ENCODE assay signal across 30 cellular contexts in genomic region chr13:29482504-29482903, GRCh38.
"Had no signal": no experiment of that assay in that cellular context is flagged by ENCODE, and none has a peak within 500 bp of the region (broad histone marks: within the 10 kb centered on the region; RNA-seq: fewer than 3 reads in every experiment).

No MANE protein-coding gene starts in this region.

- H3K4me3 ChIP-seq: ascending aorta, breast epithelium, cardiac muscle cell, colonic mucosa, esophagus muscularis mucosa, gastrocnemius medialis, heart left ventricle had no signal

- H3K36me3 ChIP-seq: breast epithelium, cardiac muscle cell, colonic mucosa, gastrocnemius medialis had no signal

- H3K27me3 ChIP-seq: ascending aorta, breast epithelium, cardiac muscle cell, colonic mucosa, gastrocnemius medialis, heart left ventricle had no signal

- H3K4me1 ChIP-seq: ascending aorta, breast epithelium, colonic mucosa, esophagus muscularis mucosa, foreskin keratinocyte, gastrocnemius medialis had no signal

- ATAC-seq: activated CD4-positive, alpha-beta T cell treated with anti-CD3 and anti-CD28 coated beads for 36 hours; activated naive CD4-positive, alpha-beta T cell treated with anti-CD3 and anti-CD28 coated beads, Interleukin-2, amount 50 U/mL, for 72 hours; activated T-cell treated with anti-CD3 and anti-CD28 coated beads, Interleukin-2, amount 50 U/mL, for 72 hours; foreskin keratinocyte; gastrocnemius medialis; T-helper 17 cell had no signal

- H3K9me3 ChIP-seq: ascending aorta, breast epithelium, colonic mucosa, esophagus muscularis mucosa, gastrocnemius medialis, heart left ventricle had no signal

- DNase-seq: activated CD4-positive, alpha-beta memory T cell treated with anti-CD3 and anti-CD28 coated beads, Interleukin-2, amount 10 ng/mL, durations not matched to agents 7 days and 5 days; activated CD4-positive, alpha-beta T cell treated with anti-CD3 and anti-CD28 coated beads for 36 hours; activated CD4-positive, alpha-beta T cell treated with anti-CD3 and anti-CD28 coated beads, Interleukin-2, amount 10 ng/mL, durations not matched to agents 7 days and 5 days; activated CD4-positive, alpha-beta T cell treated with anti-CD3 and anti-CD28 coated beads, Interleukin-2, amount 50 U/mL, for 4 hours; activated CD4-positive, CD25-positive, alpha-beta regulatory T cell; activated CD4-positive, CD25-positive, alpha-beta regulatory T cell treated with anti-CD3 and anti-CD28 coated beads, Interleukin-2, amount 50 U/mL, for 72 hours; activated CD8-positive, alpha-beta memory T cell treated with anti-CD3 and anti-CD28 coated beads, Interleukin-2, amount 50 U/mL, for 48 hours; activated gamma-delta T cell; activated naive CD4-positive, alpha-beta T cell; activated naive CD4-positive, alpha-beta T cell treated with anti-CD3 and anti-CD28 coated beads, Interleukin-2, amount 10 ng/mL, durations not matched to agents 7 days and 5 days; activated naive CD8-positive, alpha-beta T cell treated with anti-CD3 and anti-CD28 coated beads, Interleukin-2, amount 10 ng/mL, durations not matched to agents 7 days and 5 days; activated T-cell treated with anti-CD3 and anti-CD28 coated beads for 4 hours; activated T-cell treated with anti-CD3 and anti-CD28 coated beads, Interleukin-2, amount 50 U/mL, for 24 hours; activated T-cell treated with anti-CD3 and anti-CD28 coated beads, Interleukin-2, amount 50 U/mL, for 72 hours; central memory CD4-positive, alpha-beta T cell; colonic mucosa; effector CD8-positive, alpha-beta T cell; erythroblast; foreskin keratinocyte; gastrocnemius medialis; glutamatergic neuron; T-helper 1 cell; T-helper 17 cell; T1000 had no signal

- H3K27ac ChIP-seq: ascending aorta, breast epithelium, cardiac muscle cell, colonic mucosa, esophagus muscularis mucosa, foreskin keratinocyte, gastrocnemius medialis, heart left ventricle had no signal
